ENCODE assay signal across 1 cellular context in genomic region chr15:55993111-55993803, GRCh38.
TF ChIP-seq lines count a peak whose summit lies in the region.

Gene NEDD4 (minus strand): TSS chr15:55993612. CDS start chr15:55993555, 57 bp downstream.

TF ChIP-seq in HepG2, 621 proteins besides CTCF, POLR2A, EP300 and RAD21 (continued from another document and continues in another):
- TF ChIP-seq ZNF280D (CRISPR knock-in tag; IDR thresholded peaks at IDR 0.05) (no peak; the same call in 1 of the 2 replicates), HDAC2 (CRISPR knock-in tag; IDR thresholded peaks at IDR 0.05) (0 out of 2 replicates have a peak, but pooled peaks have one; percentile 18), SOX5 (CRISPR knock-in tag; IDR thresholded peaks at IDR 0.05; ENCODE audit: borderline replicate concordance) (0 out of 2 replicates have a peak, but pooled peaks have one; percentile 37), JUN (CRISPR knock-in tag; IDR thresholded peaks at IDR 0.05) (no peak), ZNF605 (CRISPR knock-in tag; IDR thresholded peaks at IDR 0.05) (no peak), RFXAP (CRISPR knock-in tag; IDR thresholded peaks at IDR 0.05; ENCODE audit: borderline replicate concordance) (no peak; the same call in 1 of the 2 replicates), U2AF1 (optimal IDR thresholded peaks at IDR 0.05; ENCODE audit: low read depth, low read length) (no peak), MEIS1 (CRISPR knock-in tag; IDR thresholded peaks at IDR 0.05; ENCODE audit: borderline replicate concordance) (no peak), TBX2 (CRISPR knock-in tag; IDR thresholded peaks at IDR 0.05; ENCODE audit: borderline replicate concordance) (no peak), PITX1 (CRISPR knock-in tag; IDR thresholded peaks at IDR 0.05) (no peak), TP53 (CRISPR knock-in tag; conservative IDR thresholded peaks at IDR 0.05) (no peak), TGIF2 (CRISPR knock-in tag; IDR thresholded peaks at IDR 0.05) (no peak), E2F2 (CRISPR knock-in tag; IDR thresholded peaks at IDR 0.05; ENCODE audit: borderline replicate concordance) (no peak), ZNF562 (CRISPR knock-in tag; IDR thresholded peaks at IDR 0.05; ENCODE audit: borderline replicate concordance) (no peak), ZNF205 (CRISPR knock-in tag; IDR thresholded peaks at IDR 0.05) (peak; percentile 35), ATRX (CRISPR knock-in tag; IDR thresholded peaks at IDR 0.05; ENCODE audit: borderline replicate concordance) (no peak), KDM5A (IDR thresholded peaks at IDR 0.05; ENCODE audit: borderline replicate concordance, low read length) (peak; percentile 58; the same call in 1 of the 2 replicates), PTBP1 (IDR thresholded peaks at IDR 0.05; ENCODE audit: low read depth, low read length, poor library complexity, severe bottlenecking) (peak; percentile 37), ZNF430 (CRISPR knock-in tag; IDR thresholded peaks at IDR 0.05) (no peak), FOXO1 (CRISPR knock-in tag; IDR thresholded peaks at IDR 0.05) (peak; percentile 29; the same call in 1 of the 2 replicates), ZNF350 (CRISPR knock-in tag; IDR thresholded peaks at IDR 0.05; ENCODE audit: borderline replicate concordance, low read depth) (0 out of 2 replicates have a peak, but pooled peaks have one; percentile 43), ATF3 (CRISPR knock-in tag; IDR thresholded peaks at IDR 0.05) (no peak), NR1H2 (CRISPR knock-in tag; IDR thresholded peaks at IDR 0.05; ENCODE audit: borderline replicate concordance, low read depth) (no peak), NONO (IDR thresholded peaks at IDR 0.05) (no peak), NONO (CRISPR knock-in tag; conservative IDR thresholded peaks at IDR 0.05) (peak; percentile 57; the same call in 1 of the 2 replicates), ZNF281 (CRISPR knock-in tag; IDR thresholded peaks at IDR 0.05; ENCODE audit: borderline replicate concordance) (0 out of 2 replicates have a peak, but pooled peaks have one; percentile 61), POLR2AphosphoS5 (IDR thresholded peaks at IDR 0.05; ENCODE audit: low read depth, low read length) (peak; percentile 71), ATF5 (CRISPR knock-in tag; IDR thresholded peaks at IDR 0.05; ENCODE audit: low read depth) (no peak), FIP1L1 (IDR thresholded peaks at IDR 0.05; ENCODE audit: borderline replicate concordance, insufficient read depth, low read depth, low read length) (no peak), ZMAT3 (CRISPR knock-in tag; conservative IDR thresholded peaks at IDR 0.05) (0 out of 2 replicates have a peak, but pooled peaks have one; percentile 62), FOXK1 (CRISPR knock-in tag; IDR thresholded peaks at IDR 0.05; ENCODE audit: borderline replicate concordance, low read depth) (0 out of 2 replicates have a peak, but pooled peaks have one; percentile 12), PHF8 (CRISPR knock-in tag; IDR thresholded peaks at IDR 0.05) (peak; percentile 82), HOXA3 (CRISPR knock-in tag; IDR thresholded peaks at IDR 0.05) (0 out of 2 replicates have a peak, but pooled peaks have one; percentile 15), IRF2 (CRISPR knock-in tag; IDR thresholded peaks at IDR 0.05) (no peak), ZNF547 (CRISPR knock-in tag; IDR thresholded peaks at IDR 0.05) (peak; percentile 58; the same call in 1 of the 2 replicates), SP140L (CRISPR knock-in tag; IDR thresholded peaks at IDR 0.05; ENCODE audit: borderline replicate concordance) (0 out of 2 replicates have a peak, but pooled peaks have one; percentile 18)
- TF ChIP-seq, protein P1, sequence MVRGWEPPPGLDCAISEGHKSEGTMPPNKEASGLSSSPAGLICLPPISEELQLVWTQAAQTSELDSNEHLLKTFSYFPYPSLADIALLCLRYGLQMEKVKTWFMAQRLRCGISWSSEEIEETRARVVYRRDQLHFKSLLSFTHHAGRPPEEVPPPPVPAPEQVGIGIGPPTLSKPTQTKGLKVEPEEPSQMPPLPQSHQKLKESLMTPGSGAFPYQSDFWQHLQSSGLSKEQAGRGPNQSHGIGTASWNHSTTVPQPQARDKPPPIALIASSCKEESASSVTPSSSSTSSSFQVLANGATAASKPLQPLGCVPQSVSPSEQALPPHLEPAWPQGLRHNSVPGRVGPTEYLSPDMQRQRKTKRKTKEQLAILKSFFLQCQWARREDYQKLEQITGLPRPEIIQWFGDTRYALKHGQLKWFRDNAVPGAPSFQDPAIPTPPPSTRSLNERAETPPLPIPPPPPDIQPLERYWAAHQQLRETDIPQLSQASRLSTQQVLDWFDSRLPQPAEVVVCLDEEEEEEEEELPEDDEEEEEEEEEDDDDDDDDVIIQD (CRISPR knock-in tag; IDR thresholded peaks at IDR 0.05; ENCODE audit: low read depth), result no peak
- TF ChIP-seq, protein P2, sequence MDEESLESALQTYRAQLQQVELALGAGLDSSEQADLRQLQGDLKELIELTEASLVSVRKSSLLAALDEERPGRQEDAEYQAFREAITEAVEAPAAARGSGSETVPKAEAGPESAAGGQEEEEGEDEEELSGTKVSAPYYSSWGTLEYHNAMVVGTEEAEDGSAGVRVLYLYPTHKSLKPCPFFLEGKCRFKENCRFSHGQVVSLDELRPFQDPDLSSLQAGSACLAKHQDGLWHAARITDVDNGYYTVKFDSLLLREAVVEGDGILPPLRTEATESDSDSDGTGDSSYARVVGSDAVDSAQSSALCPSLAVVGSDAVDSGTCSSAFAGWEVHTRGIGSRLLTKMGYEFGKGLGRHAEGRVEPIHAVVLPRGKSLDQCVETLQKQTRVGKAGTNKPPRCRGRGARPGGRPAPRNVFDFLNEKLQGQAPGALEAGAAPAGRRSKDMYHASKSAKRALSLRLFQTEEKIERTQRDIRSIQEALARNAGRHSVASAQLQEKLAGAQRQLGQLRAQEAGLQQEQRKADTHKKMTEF (CRISPR knock-in tag; IDR thresholded peaks at IDR 0.05), result peak; percentile 84; the same call in 1 of the 2 replicates
- TF ChIP-seq, protein P3, sequence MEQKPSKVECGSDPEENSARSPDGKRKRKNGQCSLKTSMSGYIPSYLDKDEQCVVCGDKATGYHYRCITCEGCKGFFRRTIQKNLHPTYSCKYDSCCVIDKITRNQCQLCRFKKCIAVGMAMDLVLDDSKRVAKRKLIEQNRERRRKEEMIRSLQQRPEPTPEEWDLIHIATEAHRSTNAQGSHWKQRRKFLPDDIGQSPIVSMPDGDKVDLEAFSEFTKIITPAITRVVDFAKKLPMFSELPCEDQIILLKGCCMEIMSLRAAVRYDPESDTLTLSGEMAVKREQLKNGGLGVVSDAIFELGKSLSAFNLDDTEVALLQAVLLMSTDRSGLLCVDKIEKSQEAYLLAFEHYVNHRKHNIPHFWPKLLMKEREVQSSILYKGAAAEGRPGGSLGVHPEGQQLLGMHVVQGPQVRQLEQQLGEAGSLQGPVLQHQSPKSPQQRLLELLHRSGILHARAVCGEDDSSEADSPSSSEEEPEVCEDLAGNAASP (CRISPR knock-in tag; IDR thresholded peaks at IDR 0.05; ENCODE audit: borderline replicate concordance), result 0 out of 2 replicates have a peak, but pooled peaks have one; percentile 36
- TF ChIP-seq, protein P4, sequence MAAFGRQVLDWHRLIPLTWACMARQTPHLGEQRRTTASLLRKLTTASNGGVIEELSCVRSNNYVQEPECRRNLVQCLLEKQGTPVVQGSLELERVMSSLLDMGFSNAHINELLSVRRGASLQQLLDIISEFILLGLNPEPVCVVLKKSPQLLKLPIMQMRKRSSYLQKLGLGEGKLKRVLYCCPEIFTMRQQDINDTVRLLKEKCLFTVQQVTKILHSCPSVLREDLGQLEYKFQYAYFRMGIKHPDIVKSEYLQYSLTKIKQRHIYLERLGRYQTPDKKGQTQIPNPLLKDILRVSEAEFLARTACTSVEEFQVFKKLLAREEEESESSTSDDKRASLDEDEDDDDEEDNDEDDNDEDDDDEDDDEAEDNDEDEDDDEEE (CRISPR knock-in tag; IDR thresholded peaks at IDR 0.05), result no peak
- TF ChIP-seq, protein P5, sequence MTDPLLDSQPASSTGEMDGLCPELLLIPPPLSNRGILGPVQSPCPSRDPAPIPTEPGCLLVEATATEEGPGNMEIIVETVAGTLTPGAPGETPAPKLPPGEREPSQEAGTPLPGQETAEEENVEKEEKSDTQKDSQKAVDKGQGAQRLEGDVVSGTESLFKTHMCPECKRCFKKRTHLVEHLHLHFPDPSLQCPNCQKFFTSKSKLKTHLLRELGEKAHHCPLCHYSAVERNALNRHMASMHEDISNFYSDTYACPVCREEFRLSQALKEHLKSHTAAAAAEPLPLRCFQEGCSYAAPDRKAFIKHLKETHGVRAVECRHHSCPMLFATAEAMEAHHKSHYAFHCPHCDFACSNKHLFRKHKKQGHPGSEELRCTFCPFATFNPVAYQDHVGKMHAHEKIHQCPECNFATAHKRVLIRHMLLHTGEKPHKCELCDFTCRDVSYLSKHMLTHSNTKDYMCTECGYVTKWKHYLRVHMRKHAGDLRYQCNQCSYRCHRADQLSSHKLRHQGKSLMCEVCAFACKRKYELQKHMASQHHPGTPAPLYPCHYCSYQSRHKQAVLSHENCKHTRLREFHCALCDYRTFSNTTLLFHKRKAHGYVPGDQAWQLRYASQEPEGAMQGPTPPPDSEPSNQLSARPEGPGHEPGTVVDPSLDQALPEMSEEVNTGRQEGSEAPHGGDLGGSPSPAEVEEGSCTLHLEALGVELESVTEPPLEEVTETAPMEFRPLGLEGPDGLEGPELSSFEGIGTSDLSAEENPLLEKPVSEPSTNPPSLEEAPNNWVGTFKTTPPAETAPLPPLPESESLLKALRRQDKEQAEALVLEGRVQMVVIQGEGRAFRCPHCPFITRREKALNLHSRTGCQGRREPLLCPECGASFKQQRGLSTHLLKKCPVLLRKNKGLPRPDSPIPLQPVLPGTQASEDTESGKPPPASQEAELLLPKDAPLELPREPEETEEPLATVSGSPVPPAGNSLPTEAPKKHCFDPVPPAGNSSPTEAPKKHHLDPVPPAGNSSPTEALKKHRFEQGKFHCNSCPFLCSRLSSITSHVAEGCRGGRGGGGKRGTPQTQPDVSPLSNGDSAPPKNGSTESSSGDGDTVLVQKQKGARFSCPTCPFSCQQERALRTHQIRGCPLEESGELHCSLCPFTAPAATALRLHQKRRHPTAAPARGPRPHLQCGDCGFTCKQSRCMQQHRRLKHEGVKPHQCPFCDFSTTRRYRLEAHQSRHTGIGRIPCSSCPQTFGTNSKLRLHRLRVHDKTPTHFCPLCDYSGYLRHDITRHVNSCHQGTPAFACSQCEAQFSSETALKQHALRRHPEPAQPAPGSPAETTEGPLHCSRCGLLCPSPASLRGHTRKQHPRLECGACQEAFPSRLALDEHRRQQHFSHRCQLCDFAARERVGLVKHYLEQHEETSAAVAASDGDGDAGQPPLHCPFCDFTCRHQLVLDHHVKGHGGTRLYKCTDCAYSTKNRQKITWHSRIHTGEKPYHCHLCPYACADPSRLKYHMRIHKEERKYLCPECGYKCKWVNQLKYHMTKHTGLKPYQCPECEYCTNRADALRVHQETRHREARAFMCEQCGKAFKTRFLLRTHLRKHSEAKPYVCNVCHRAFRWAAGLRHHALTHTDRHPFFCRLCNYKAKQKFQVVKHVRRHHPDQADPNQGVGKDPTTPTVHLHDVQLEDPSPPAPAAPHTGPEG (CRISPR knock-in tag; IDR thresholded peaks at IDR 0.05), result no peak
